ENCODE assay signal across 8 cellular contexts in the genomic region with DNA sequence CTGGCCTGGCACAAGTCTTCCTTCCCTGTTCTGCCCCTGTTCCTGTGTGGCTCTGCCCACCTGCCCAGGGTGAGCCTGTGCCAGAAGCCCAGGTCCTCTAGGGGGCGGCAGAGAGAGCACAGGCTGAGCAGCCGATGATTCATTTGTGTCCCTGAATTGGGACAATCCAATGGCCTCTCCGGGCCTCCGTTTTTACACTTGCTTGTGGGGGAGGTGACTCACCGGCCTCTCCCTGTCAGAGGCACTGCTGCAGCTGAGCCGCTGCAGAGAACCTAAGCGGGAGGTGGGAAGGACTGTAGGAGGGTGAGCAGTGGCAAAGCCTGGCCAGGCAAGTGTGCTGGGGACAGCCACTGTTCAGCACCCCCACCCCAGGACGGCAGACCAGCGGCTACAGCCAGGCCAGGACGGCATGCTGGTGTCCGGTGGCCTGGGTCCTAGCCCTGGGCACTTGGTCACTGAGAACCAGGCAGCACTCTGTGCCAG.
DNase-seq lines count a peak whose midpoint lies in the region; ATAC-seq and TF ChIP-seq lines count a peak whose summit lies in the region.

No MANE protein-coding gene starts in this region.

- TF ChIP-seq CTCF in epithelial cell of esophagus (IDR thresholded peaks at IDR 0.05; ENCODE audit: insufficient read depth, low read depth, low read length, missing control alignments) = peak; percentile 92
- peak; percentile 77 for TF ChIP-seq CTCF in mucosa of descending colon (IDR thresholded peaks at IDR 0.05)

- POLR2A ChIA-PET in activated CD4-positive, alpha-beta memory T cell treated with anti-CD3 and anti-CD28 coated beads, Interleukin-2, amount 10 ng/mL, durations not matched to agents 7 days and 5 days (lab: Charles Lee) = no interaction called here

- H3K4me1 Mint-ChIP-seq in activated CD4-positive, alpha-beta memory T cell treated with anti-CD3 and anti-CD28 coated beads, Interleukin-2, amount 10 ng/mL, durations not matched to agents 7 days and 5 days = no peaks in the 10 kb centered on the region

- no peaks in the 10 kb centered on the region for H3K9me3 ChIP-seq in mucosa of descending colon

- peaks cover 4% of the 10 kb centered on the region for H3K27me3 Mint-ChIP-seq in activated CD4-positive, alpha-beta memory T cell treated with anti-CD3 and anti-CD28 coated beads, Interleukin-2, amount 10 ng/mL, durations not matched to agents 7 days and 5 days

- H3K4me3 Mint-ChIP-seq in activated CD4-positive, alpha-beta memory T cell treated with anti-CD3 and anti-CD28 coated beads, Interleukin-2, amount 10 ng/mL, durations not matched to agents 7 days and 5 days = no peak overlapping the region

- no peak overlapping the region for H3K27ac Mint-ChIP-seq in activated CD4-positive, alpha-beta memory T cell treated with anti-CD3 and anti-CD28 coated beads, Interleukin-2, amount 10 ng/mL, durations not matched to agents 7 days and 5 days

- peak; percentile 66 for ATAC-seq in GM19455 (IDR thresholded peaks at IDR 0.05; ENCODE audit: unreplicated experiment)
- ATAC-seq in HG03565 (IDR thresholded peaks at IDR 0.05; ENCODE audit: unreplicated experiment) = peak; percentile 34
- ATAC-seq in mucosa of descending colon = peak; percentile 95

- CTCF ChIA-PET in activated CD4-positive, alpha-beta memory T cell treated with anti-CD3 and anti-CD28 coated beads, Interleukin-2, amount 10 ng/mL, durations not matched to agents 7 days and 5 days (lab: Charles Lee) = interaction anchor here (0.9 to 1.3 kb wide), 2 partner anchors 14 to 65 kb away, joined by 3 to 4 read pairs; a partner anchor contains a TSS

- no peaks in the 10 kb centered on the region for H3K9me3 Mint-ChIP-seq in activated CD4-positive, alpha-beta memory T cell treated with anti-CD3 and anti-CD28 coated beads, Interleukin-2, amount 10 ng/mL, durations not matched to agents 7 days and 5 days

- H3K36me3 ChIP-seq in mucosa of descending colon (ENCODE audit: low read depth) = no peaks in the 10 kb centered on the region

- H3K4me1 ChIP-seq in mucosa of descending colon (ENCODE audit: low read depth) = no peaks in the 10 kb centered on the region

- DNase-seq in CD1c-positive myeloid dendritic cell (ENCODE audit: extremely low spot score) = peak; percentile 94
- DNase-seq in NCI-H748 (lab: John Stamatoyannopoulos, UW; ENCODE audit: unreplicated experiment) = peak; percentile 80
- DNase-seq in activated CD4-positive, alpha-beta memory T cell treated with anti-CD3 and anti-CD28 coated beads, Interleukin-2, amount 10 ng/mL, durations not matched to agents 7 days and 5 days = peak; percentile 68
- DNase-seq in epithelial cell of esophagus (ENCODE audit: low read depth) = peak; percentile 91
- DNase-seq in mucosa of descending colon = peak; percentile 71 to 85 (median 75)
- DNase-seq in stimulated activated CD8-positive, alpha-beta memory T cell treated with anti-CD3 and anti-CD28 coated beads, Interleukin-7, amount 100 ng/mL, for 4 hours (ENCODE audit: low read depth in 2 of 2) = peak; percentile 12 to 27

- intact Hi-C loops in mucosa of descending colon (cut with DNase I, micrococcal nuclease) = no loop called here

- no peaks in the 10 kb centered on the region for H3K36me3 Mint-ChIP-seq in activated CD4-positive, alpha-beta memory T cell treated with anti-CD3 and anti-CD28 coated beads, Interleukin-2, amount 10 ng/mL, durations not matched to agents 7 days and 5 days (ENCODE audit: low read depth)

- H3K4me3 ChIP-seq in epithelial cell of esophagus (ENCODE audit: low read length) (no peak overlapping the region), mucosa of descending colon (no peak overlapping the region)

Comparison
In these comparisons a context has a peak if more than half of its experiments do, and no peak if none do; other contexts are left out.
1. DNase-seq: peak in every context shown above with its lines; median percentile 94 in CD1c-positive myeloid dendritic cell; 91 in epithelial cell of esophagus; 80 in NCI-H748; 75 in mucosa of descending colon; 68 in activated CD4-positive, alpha-beta memory T cell treated with anti-CD3 and anti-CD28 coated beads, Interleukin-2, amount 10 ng/mL, durations not matched to agents 7 days and 5 days; 20 in stimulated activated CD8-positive, alpha-beta memory T cell treated with anti-CD3 and anti-CD28 coated beads, Interleukin-7, amount 100 ng/mL, for 4 hours.
2. ATAC-seq: peak in every context shown above with its lines; median percentile 95 in mucosa of descending colon; 66 in GM19455; 34 in HG03565.